In genomic region chr10:110567201-110568054, GRCh38 we compare ENCODE assay signal across 8 cellular contexts. TPM values are rescaled to one million over a fixed set of nuclear protein-coding genes. Genes with fewer than 3 reads are reported as not detected.
DNase-seq lines count a peak whose midpoint lies in the region; ATAC-seq and TF ChIP-seq lines count a peak whose summit lies in the region.

SMC3 (plus strand) TSS chr10:110567695; CDS start chr10:110567817, 122 bp downstream.

- no peaks in the 10 kb centered on the region for H3K27me3 ChIP-seq in RWPE2 (ENCODE audit: insufficient read depth, poor library complexity, severe bottlenecking)

- peaks cover 25% of the 10 kb centered on the region for H3K4me1 ChIP-seq in RWPE2 (ENCODE audit: insufficient read depth, poor library complexity, severe bottlenecking)

- H3K27me3 Mint-ChIP-seq in natural killer cell treated with Interleukin-12 subunit alpha and Interleukin-12 subunit beta and Interleukin-15 and Interleukin-18, amount 100 ng/mL, for 72 hours: peaks cover 14 to 15% of the 10 kb centered on the region in 2 donors

- no peaks in the 10 kb centered on the region for H3K9me3 ChIP-seq in RWPE2 (ENCODE audit: severe bottlenecking)

- H3K36me3 ChIP-seq in RWPE2 (ENCODE audit: low read depth): peaks cover 28% of the 10 kb centered on the region

- peak within 1 kb of the TSS; percentile 91 to 98 for H3K27ac Mint-ChIP-seq in natural killer cell treated with Interleukin-12 subunit alpha and Interleukin-12 subunit beta and Interleukin-15 and Interleukin-18, amount 100 ng/mL, for 72 hours

- peak within 1 kb of the TSS; percentile 95 for H3K4me3 Mint-ChIP-seq in natural killer cell treated with Interleukin-12 subunit alpha and Interleukin-12 subunit beta and Interleukin-15 and Interleukin-18, amount 100 ng/mL, for 72 hours

- peak within 1 kb of the TSS; percentile 58 for H3K27ac ChIP-seq in RWPE2 (ENCODE audit: poor library complexity, severe bottlenecking)

- H3K4me1 Mint-ChIP-seq in natural killer cell treated with Interleukin-12 subunit alpha and Interleukin-12 subunit beta and Interleukin-15 and Interleukin-18, amount 100 ng/mL, for 72 hours (ENCODE audit: low read depth in 2 of 2): peaks cover 27 to 35% of the 10 kb centered on the region in 2 donors

- peak; percentile 98 for DNase-seq in EL
- DNase-seq in H4 (ENCODE audit: low spot score): peak; percentile 93
- peak; percentile 94 for DNase-seq in LoVo (ENCODE audit: low spot score)
- DNase-seq in RWPE2 (ENCODE audit: low spot score): peak; percentile 91
- peak; percentile 87 for DNase-seq in activated effector memory CD4-positive, alpha-beta T cell treated with Interleukin-2 at 50 U/mL for 16 hours
- peak; percentile 95 for DNase-seq in fibroblast of pulmonary artery (ENCODE audit: low read depth)
- DNase-seq in natural killer cell treated with Interleukin-12 subunit alpha and Interleukin-12 subunit beta and Interleukin-15 and Interleukin-18, amount 100 ng/mL, for 72 hours (ENCODE audit: low spot score): peak; percentile 92
- peak; percentile 93 for DNase-seq in stimulated activated naive CD8-positive, alpha-beta T cell treated with anti-CD3 and anti-CD28 coated beads, Interleukin-15, Interleukin-2, amounts not matched to agents 100 U/mL and 50 U/mL, for 24 hours

- ATAC-seq in RWPE2 (ENCODE audit: low read depth): peak; percentile 88
- peak; percentile 92 to 94 for ATAC-seq in natural killer cell treated with Interleukin-12 subunit alpha and Interleukin-12 subunit beta and Interleukin-15 and Interleukin-18, amount 100 ng/mL, for 72 hours
- ATAC-seq in stimulated activated naive CD8-positive, alpha-beta T cell treated with anti-CD3 and anti-CD28 coated beads, Interleukin-15, Interleukin-2, amounts not matched to agents 100 U/mL and 50 U/mL, for 24 hours: peak; percentile 85

- no peaks in the 10 kb centered on the region for H3K9me3 Mint-ChIP-seq in natural killer cell treated with Interleukin-12 subunit alpha and Interleukin-12 subunit beta and Interleukin-15 and Interleukin-18, amount 100 ng/mL, for 72 hours

- H3K36me3 Mint-ChIP-seq in natural killer cell treated with Interleukin-12 subunit alpha and Interleukin-12 subunit beta and Interleukin-15 and Interleukin-18, amount 100 ng/mL, for 72 hours: peaks cover 10% of the 10 kb centered on the region

- TF ChIP-seq CTCF in RWPE2 (IDR thresholded peaks at IDR 0.05; ENCODE audit: poor library complexity, severe bottlenecking) (no peak), fibroblast of pulmonary artery (IDR thresholded peaks at IDR 0.05; ENCODE audit: low read length, missing control alignments) (no peak)

- H3K4me3 ChIP-seq in RWPE2 (ENCODE audit: severe bottlenecking) (peak within 1 kb of the TSS; percentile 89), fibroblast of pulmonary artery (replicated peaks; ENCODE audit: low read depth, low read length) (peak within 1 kb of the TSS; percentile 72)

RNA-seq across cellular contexts. Expression of gene SMC3, which starts in this region (rescaled TPM):
- total RNA-seq in H4 (2014; rRNA removed; shearing (Covaris generic)): 28.9 and 32.9 TPM in 2 replicates
- 10 to 100 TPM; 55.2 to 56.6 TPM for total RNA-seq in natural killer cell treated with Interleukin-12 subunit alpha and Interleukin-12 subunit beta and Interleukin-15 and Interleukin-18, amount 100 ng/mL, for 72 hours

Comparison
In these comparisons a context has a peak if more than half of its experiments do, and no peak if none do; other contexts are left out.
1. Peak in every context shown above with its lines: DNase-seq, ATAC-seq, H3K4me3 ChIP-seq and H3K27ac ChIP-seq.